ENCODE assay signal across 8 cellular contexts in genomic region chr2:171687287-171688128, GRCh38. TPM values are rescaled to one million over a fixed set of nuclear protein-coding genes. Genes with fewer than 3 reads are reported as not detected.
DNase-seq lines count a peak whose midpoint lies in the region; ATAC-seq, FAIRE-seq and TF ChIP-seq lines count a peak whose summit lies in the region.

TSS of gene DYNC1I2 (plus strand) at chr2:171687469. CDS start at chr2:171690156, 2,687 bp downstream.

- H3K27me3 ChIP-seq in right atrium auricular region: no peaks in the 10 kb centered on the region
- H3K27me3 ChIP-seq in psoas muscle (ENCODE audit: insufficient read depth in 3 of 3, low read length in 2 of 3): no peaks in the 10 kb centered on the region

- H3K9me3 ChIP-seq in right atrium auricular region (no peaks in the 10 kb centered on the region), psoas muscle (no peaks in the 10 kb centered on the region)

- H3K27ac ChIP-seq in right atrium auricular region (peak within 1 kb of the TSS; percentile 79 to 85), psoas muscle (peak within 1 kb of the TSS; percentile 86)

- H3K36me3 ChIP-seq in right atrium auricular region (peaks cover 6% of the 10 kb centered on the region), psoas muscle (ENCODE audit: insufficient read depth in 1 of 2, low read depth in 1 of 2) (peaks cover 0 to 26% of the 10 kb centered on the region in 2 donors)

- H3K4me3 ChIP-seq in right atrium auricular region: peak within 1 kb of the TSS; percentile 70 to 82
- peak within 1 kb of the TSS; percentile 78 for H3K4me3 ChIP-seq in psoas muscle

- peak; percentile 95 for FAIRE-seq in urothelium cell line (lab: Jason Lieb, UNC)

- TF ChIP-seq CTCF in right atrium auricular region (IDR thresholded peaks at IDR 0.05): no peak
- TF ChIP-seq CTCF in psoas muscle (IDR thresholded peaks at IDR 0.05): no peak

- intact Hi-C loops in T-helper 2 cell treated with Interferon-gamma antibody and Interleukin-4, amounts not matched to agents 100 ng/mL and 5 ng/mL, for 36 hours (cut with micrococcal nuclease): loop anchor here (2.0 to 10.0 kb wide), 8 partner anchors 113 to 870 kb away; partner anchors contain the start of genes DCAF17, GORASP2, PDK1 and SLC25A12
- intact Hi-C loops in psoas muscle (cut with DNase I): no loop called here

- DNase-seq in NCI-H1694 treated with DMSO at 0.1 percent for 48 hours (lab: John Stamatoyannopoulos, UW): peak; percentile 97
- DNase-seq in anterior cingulate cortex (lab: John Stamatoyannopoulos, UW): peak; percentile 60 to 98 (median 92)
- peak; percentile 96 for DNase-seq in right atrium auricular region (ENCODE audit: low spot score)
- DNase-seq in psoas muscle: peak; percentile 92
- peak; percentile 90 for DNase-seq in urothelium cell line (ENCODE audit: low spot score)

- peak; percentile 44 for TF ChIP-seq POLR2A in GM15510 (IDR thresholded peaks at IDR 0.05; ENCODE audit: borderline replicate concordance, extremely low read depth, insufficient read length)

- WGBS in psoas muscle, 3 donors: 0 to 1% (median 0%) methylated on average over 45 to 51 of the region's 51 CpGs

- ATAC-seq in HG02884 (IDR thresholded peaks at IDR 0.05; ENCODE audit: unreplicated experiment): peak; percentile 80
- ATAC-seq in psoas muscle: peak; percentile 96 to 99 (median 98)

- H3K4me1 ChIP-seq in right atrium auricular region (peaks cover 0 to 17% of the 10 kb centered on the region in 2 donors), psoas muscle (peaks cover 10% of the 10 kb centered on the region)

RNA-seq across cellular contexts. Expression of gene DYNC1I2, which starts in this region (rescaled TPM):
- total RNA-seq in T-helper 2 cell treated with Interferon-gamma antibody and Interleukin-4, amounts not matched to agents 100 ng/mL and 5 ng/mL, for 36 hours: 52.0 and 59.3 TPM in 2 replicates
- 10 to 100 TPM; 54.8 to 67.8 TPM for total RNA-seq in right atrium auricular region
- total RNA-seq in psoas muscle: 10 to 100 TPM; 44.8 to 51.4 (median 48.5) TPM
- polyA plus RNA-seq in psoas muscle: 10 to 100 TPM; 43.5 to 72.9 (median 59.0) TPM

Comparison
In these comparisons a context has a peak if more than half of its experiments do, and no peak if none do; other contexts are left out.
1. Peak in every context shown above with its lines: DNase-seq, ATAC-seq, H3K4me3 ChIP-seq and H3K27ac ChIP-seq.